10 cellular contexts compared by ENCODE assay signal in the genomic region with DNA sequence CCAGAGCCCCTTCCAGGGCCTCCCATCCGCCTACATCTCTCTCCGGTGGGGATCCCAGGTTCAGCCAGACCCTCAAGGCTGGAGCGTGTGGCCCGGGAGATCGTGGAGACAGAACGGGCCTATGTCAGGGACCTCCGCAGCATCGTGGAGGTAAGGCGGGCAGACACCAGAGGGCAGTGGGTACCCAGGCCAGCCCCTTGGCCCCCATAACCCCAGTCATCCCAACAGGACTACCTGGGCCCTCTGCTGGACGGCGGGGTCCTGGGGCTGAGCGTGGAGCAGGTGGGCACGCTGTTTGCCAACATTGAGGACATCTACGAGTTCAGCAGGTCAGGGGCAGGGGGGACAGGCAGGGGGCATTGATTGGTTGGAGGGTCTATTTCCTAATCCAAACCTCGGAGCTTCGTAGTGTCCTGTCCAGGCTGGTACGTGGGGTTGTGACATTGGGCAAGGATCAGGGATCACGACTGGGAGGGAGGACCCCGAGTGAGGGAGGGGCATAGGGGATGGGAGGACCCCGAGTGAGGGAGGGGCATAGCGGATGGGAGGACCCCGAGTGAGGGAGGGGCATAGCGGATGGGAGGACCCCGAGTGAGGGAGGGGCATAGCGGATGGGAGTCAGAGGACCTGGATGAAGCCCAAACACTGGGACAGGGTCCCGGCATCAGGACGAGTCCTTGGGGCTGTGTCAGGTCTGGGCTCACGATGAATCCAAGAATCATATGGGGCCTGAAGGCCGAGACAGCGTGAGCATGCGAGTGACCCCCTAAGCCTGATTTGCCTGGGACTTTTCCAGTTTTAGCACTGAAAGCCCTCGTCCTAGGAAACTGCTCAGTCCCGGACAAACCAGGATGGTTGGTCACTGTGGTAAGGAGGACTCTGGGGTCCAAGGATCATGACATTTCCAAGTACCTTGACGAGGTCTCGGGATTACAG. TPM values are rescaled to one million over a fixed set of nuclear protein-coding genes. Genes with fewer than 3 reads are reported as not detected.
DNase-seq lines count a peak whose midpoint lies in the region; ATAC-seq, FAIRE-seq and TF ChIP-seq lines count a peak whose summit lies in the region.
"Had no signal": no experiment of that assay in that cellular context is flagged by ENCODE, and none has a peak within 500 bp of the region (broad histone marks: within the 10 kb centered on the region; RNA-seq: fewer than 3 reads in every experiment).

No MANE protein-coding gene starts in this region.

- H3K9ac ChIP-seq in H9 (ENCODE audit: extremely low read depth, insufficient read length, low read length): no peak overlapping the region
- H3K9ac ChIP-seq in stomach smooth muscle (ENCODE audit: low read length in 2 of 2): peak overlapping the region; percentile 68 to 96
- no peak overlapping the region for H3K9ac ChIP-seq in MM.1S (ENCODE audit: low read length)

- ATAC-seq in GM18873 (IDR thresholded peaks at IDR 0.05; ENCODE audit: low FRiP score, unreplicated experiment): no peak

- no peak overlapping the region for H4K91ac ChIP-seq in H9 (ENCODE audit: insufficient read length, low read depth, low read length)

- H4K20me1 ChIP-seq in H9 (ENCODE audit: control insufficient read depth, insufficient read depth, insufficient read length) (peaks cover 2% of the 10 kb centered on the region), MM.1S (ENCODE audit: insufficient read depth, low read length) (no peaks in the 10 kb centered on the region)

- peaks cover 7% of the 10 kb centered on the region for H3K23me2 ChIP-seq in H9 (ENCODE audit: insufficient read length, low read depth, low read length, poor library complexity, severe bottlenecking)

- H3K27me3 Mint-ChIP-seq in H9 (ENCODE audit: low read depth): peaks cover 1% of the 10 kb centered on the region; the same call in 1 of the 2 replicates

- H3K79me2 ChIP-seq in H9 (ENCODE audit: insufficient read depth, low read length) (peaks cover 6% of the 10 kb centered on the region; the same call in 1 of the 2 replicates), MM.1S (ENCODE audit: low read length) (no peaks in the 10 kb centered on the region)

- H2BK120ac ChIP-seq in H9 (ENCODE audit: low read depth, low read length, poor library complexity, severe bottlenecking): no peak overlapping the region

- WGBS in H9 (ENCODE audit: extremely low coverage, insufficient read length, low lambda C conversion rate): no CpG with 5 or more reads among the region's 35 CpGs
- WGBS in small intestine, 3 donors: 66 to 77% (median 70%) methylated on average over 35 of the region's 35 CpGs

- peaks cover 26 to 34% of the 10 kb centered on the region in 2 experiments for H3K4me1 Mint-ChIP-seq in H9

- peak; percentile 44 for TF ChIP-seq CTCF in H9 (conservative IDR thresholded peaks at IDR 0.05)
- peak; percentile 9 for TF ChIP-seq CTCF in astrocyte of the cerebellum (IDR thresholded peaks at IDR 0.05; ENCODE audit: low read depth, low read length, missing control alignments)
- no peak for TF ChIP-seq CTCF in kidney epithelial cell (IDR thresholded peaks at IDR 0.05; ENCODE audit: insufficient read depth, low read length, poor library complexity, severe bottlenecking)
- TF ChIP-seq CTCF in MM.1S (IDR thresholded peaks at IDR 0.05; ENCODE audit: low read length): no peak

- H3K9me2 ChIP-seq in MM.1S (replicated peaks; ENCODE audit: insufficient read depth, low read length): no peaks in the 10 kb centered on the region

- H3F3A ChIP-seq in MM.1S (ENCODE audit: insufficient read depth, low read length): peaks cover 15% of the 10 kb centered on the region

- H3K4me1 ChIP-seq in H9 (ENCODE audit: insufficient read depth, low read length) (peaks cover 4% of the 10 kb centered on the region; the same call in 1 of the 2 replicates), stomach smooth muscle (ENCODE audit: control insufficient read depth, insufficient read depth, low read length) (peaks cover 42% of the 10 kb centered on the region), small intestine (ENCODE audit: control insufficient read depth in 2 of 2, insufficient read depth in 1 of 2, low read depth in 1 of 2, low read length in 1 of 2) (no peaks in the 10 kb centered on the region), MM.1S (ENCODE audit: low read length) (peaks cover 12% of the 10 kb centered on the region)

- H3K79me1 ChIP-seq in H9 (ENCODE audit: insufficient read depth, low read depth, low read length, poor library complexity, severe bottlenecking): peaks cover 6% of the 10 kb centered on the region

- no peak overlapping the region for H2BK12ac ChIP-seq in H9 (ENCODE audit: insufficient read length, low read depth, low read length)

- no peak overlapping the region for H4K5ac ChIP-seq in H9 (ENCODE audit: insufficient read length, low read depth, low read length)

- no peak overlapping the region for H3K4ac ChIP-seq in H9 (ENCODE audit: low read depth, low read length)

- in situ Hi-C loops in astrocyte of the cerebellum (cut with HindIII; ENCODE audit: low sequenced_read_pairs): no loop called here

- peaks cover 17 to 59% (median 39%) of the 10 kb centered on the region in 3 experiments for H3K36me3 Mint-ChIP-seq in H9 (ENCODE audit: insufficient read depth in 1 of 3, low read depth in 3 of 3)

- H3K56ac ChIP-seq in H9 (ENCODE audit: insufficient read length, low read depth, low read length): no peak overlapping the region

- peak overlapping the region; percentile 74 to 96 for H3K4me3 Mint-ChIP-seq in H9

- H2BK20ac ChIP-seq in H9 (ENCODE audit: low read depth, low read length, poor library complexity, severe bottlenecking): no peak overlapping the region

- H3K4me3 ChIP-seq in astrocyte of the cerebellum (ENCODE audit: low read depth, low read length): peak overlapping the region; percentile 97
- peak overlapping the region; percentile 96 for H3K4me3 ChIP-seq in kidney epithelial cell (ENCODE audit: low read depth, low read length)
- H3K4me3 ChIP-seq in stomach smooth muscle (ENCODE audit: low read length in 2 of 2): peak overlapping the region; percentile 93 to 96
- no peak overlapping the region for H3K4me3 ChIP-seq in small intestine (ENCODE audit: low read depth in 1 of 2, low read length in 2 of 2)
- H3K4me3 ChIP-seq in MM.1S (ENCODE audit: low read length): no peak overlapping the region

- no peak for FAIRE-seq in small intestine (lab: Jason Lieb, UNC)

- no peak overlapping the region for H3K23ac ChIP-seq in H9 (ENCODE audit: insufficient read length, low read depth, low read length)

- no peak overlapping the region for H4K8ac ChIP-seq in H9 (replicated peaks; ENCODE audit: insufficient read length, low read depth, low read length)

- H3K36me3 ChIP-seq in kidney epithelial cell (ENCODE audit: control insufficient read depth, insufficient read depth, low read length) (peaks cover 6% of the 10 kb centered on the region), stomach smooth muscle (ENCODE audit: control insufficient read depth in 2 of 2, insufficient read depth in 2 of 2, low read length in 2 of 2) (peaks cover 9 to 16% of the 10 kb centered on the region in 2 donors), small intestine (ENCODE audit: control insufficient read depth in 2 of 2, insufficient read depth in 2 of 2, low read length in 2 of 2) (no peaks in the 10 kb centered on the region), MM.1S (replicated peaks; ENCODE audit: insufficient read depth, low read length) (no peaks in the 10 kb centered on the region)

- H3K4me2 ChIP-seq in H9 (ENCODE audit: insufficient read depth, insufficient read length, low read length) (peak overlapping the region; percentile 89), MM.1S (ENCODE audit: low read depth, low read length) (no peak overlapping the region)

- no peak overlapping the region for H3T11ph ChIP-seq in H9 (ENCODE audit: low read length)

- H3K27ac Mint-ChIP-seq in H9: peak overlapping the region in 2 of 3 experiments; percentile 61 to 88; a peak in 3 of 7 replicates

- DNase-seq in H9 (peak; percentile 74), astrocyte of the cerebellum (ENCODE audit: low read depth) (no peak), kidney epithelial cell (ENCODE audit: low read depth) (no peak), epidermal melanocyte (ENCODE audit: insufficient read length, low spot score) (no peak), small intestine (no peak), MM.1S (no peak)
- DNase-seq: activated T-cell treated with anti-CD3 and anti-CD28 coated beads for 4 hours; effector memory CD4-positive, alpha-beta T cell had no signal

- H3K27ac ChIP-seq in H9 (ENCODE audit: insufficient read length, low read depth, low read length) (no peak overlapping the region), stomach smooth muscle (ENCODE audit: low read length) (peak overlapping the region; percentile 100), small intestine (ENCODE audit: low read depth in 1 of 2, low read length in 1 of 2) (no peak overlapping the region), MM.1S (ENCODE audit: low read length) (no peak overlapping the region)

- H3K9me3 ChIP-seq in H9 (ENCODE audit: control insufficient read depth, low read depth, low read length) (no peaks in the 10 kb centered on the region), stomach smooth muscle (ENCODE audit: control insufficient read depth in 2 of 2, low read length in 2 of 2) (no peaks in the 10 kb centered on the region), small intestine (ENCODE audit: control insufficient read depth, low read depth) (no peaks in the 10 kb centered on the region), MM.1S (replicated peaks; ENCODE audit: insufficient read depth, low read length) (no peaks in the 10 kb centered on the region)

- no peak overlapping the region; the same call in 1 of the 2 replicates for H3K14ac ChIP-seq in H9 (ENCODE audit: insufficient read depth, low read length)

- H3K27me3 ChIP-seq in H9 (ENCODE audit: insufficient read depth, low read length): no peaks in the 10 kb centered on the region
- H3K27me3 ChIP-seq in kidney epithelial cell (ENCODE audit: control insufficient read depth, insufficient read depth, low read length): no peaks in the 10 kb centered on the region
- H3K27me3 ChIP-seq in stomach smooth muscle (ENCODE audit: control insufficient read depth in 1 of 2, insufficient read depth in 2 of 2, low read length in 2 of 2): no peaks in the 10 kb centered on the region
- H3K27me3 ChIP-seq in small intestine (ENCODE audit: control insufficient read depth in 2 of 2, insufficient read depth in 2 of 2, low read length in 2 of 2): no peaks in the 10 kb centered on the region
- no peaks in the 10 kb centered on the region for H3K27me3 ChIP-seq in MM.1S (replicated peaks; ENCODE audit: insufficient read depth, low read length)

- no peak overlapping the region for H2BK5ac ChIP-seq in H9 (ENCODE audit: insufficient read length, low read length)

- no peak overlapping the region for H2BK15ac ChIP-seq in H9 (ENCODE audit: low read depth, low read length)

- H3K18ac ChIP-seq in H9 (ENCODE audit: insufficient read length, low read depth, low read length): no peak overlapping the region

- no peaks in the 10 kb centered on the region; a peak in 1 of 5 replicates for H3K9me3 Mint-ChIP-seq in H9

- H2AFZ ChIP-seq in H9 (ENCODE audit: low read length) (no peak overlapping the region), MM.1S (ENCODE audit: low read length) (no peak overlapping the region)

- H2AK5ac ChIP-seq in H9 (ENCODE audit: insufficient read length, low read length): no peak overlapping the region

RNA-seq across cellular contexts. Expression of a gene that starts 2.9 kb away (rescaled TPM):
- 167 and 170 TPM in 2 replicates for total RNA-seq in H9 (2021)
- 22.8 and 46.9 TPM in 2 replicates for total RNA-seq in kidney epithelial cell
- 1 to 10 TPM; 1.9 to 6.5 (median 6.1) TPM for polyA plus RNA-seq in small intestine

RNA-seq across cellular contexts. Expression of a gene that starts 8.7 kb away (rescaled TPM):
- 14.6 and 15.4 TPM in 2 replicates for total RNA-seq in H9 (2021)
- total RNA-seq in kidney epithelial cell: 7.5 and 12.4 TPM in 2 replicates
- polyA plus RNA-seq in small intestine: 100 to 1,000 TPM; 104 to 222 (median 167) TPM

RNA-seq across cellular contexts. Expression of a gene that starts 20.4 kb away (rescaled TPM):
- total RNA-seq in H9 (2021) (2,711 and 2,810 TPM in 2 replicates), kidney epithelial cell (1,721 and 2,288 TPM in 2 replicates)
- polyA plus RNA-seq in small intestine: 1,000 to 10,000 TPM; 1,341 to 3,643 (median 3,272) TPM

RNA-seq across cellular contexts. Expression of a gene that starts 24.2 kb away (rescaled TPM):
- total RNA-seq in H9 (2021) (48.3 and 49.2 TPM in 2 replicates), kidney epithelial cell (22.8 and 28.6 TPM in 2 replicates)
- polyA plus RNA-seq in small intestine: 10 to 100 TPM; 20.3 to 29.3 (median 21.9) TPM

RNA-seq across cellular contexts. Expression of a gene that starts 24.5 kb away (rescaled TPM):
- total RNA-seq in H9 (2021): 34.9 and 38.0 TPM in 2 replicates
- 37.8 and 44.6 TPM in 2 replicates for total RNA-seq in kidney epithelial cell
- 10 to 100 TPM; 32.9 to 39.2 (median 36.5) TPM for polyA plus RNA-seq in small intestine

Comparison
In these comparisons a context has a peak if more than half of its experiments do, and no peak if none do; other contexts are left out.
1. H3K9ac ChIP-seq: peak in stomach smooth muscle (2 of 2); none in H9 (single experiment) and MM.1S (single experiment).
2. CTCF ChIP-seq: peak in H9 (single experiment) and astrocyte of the cerebellum (single experiment); none in kidney epithelial cell (single experiment) and MM.1S (single experiment).
3. H3K4me3 ChIP-seq: peak in astrocyte of the cerebellum (single experiment), kidney epithelial cell (single experiment) and stomach smooth muscle (2 of 2); none in small intestine (0 of 2) and MM.1S (single experiment).